ENCODE assay signal across 9 cellular contexts in the genomic region with DNA sequence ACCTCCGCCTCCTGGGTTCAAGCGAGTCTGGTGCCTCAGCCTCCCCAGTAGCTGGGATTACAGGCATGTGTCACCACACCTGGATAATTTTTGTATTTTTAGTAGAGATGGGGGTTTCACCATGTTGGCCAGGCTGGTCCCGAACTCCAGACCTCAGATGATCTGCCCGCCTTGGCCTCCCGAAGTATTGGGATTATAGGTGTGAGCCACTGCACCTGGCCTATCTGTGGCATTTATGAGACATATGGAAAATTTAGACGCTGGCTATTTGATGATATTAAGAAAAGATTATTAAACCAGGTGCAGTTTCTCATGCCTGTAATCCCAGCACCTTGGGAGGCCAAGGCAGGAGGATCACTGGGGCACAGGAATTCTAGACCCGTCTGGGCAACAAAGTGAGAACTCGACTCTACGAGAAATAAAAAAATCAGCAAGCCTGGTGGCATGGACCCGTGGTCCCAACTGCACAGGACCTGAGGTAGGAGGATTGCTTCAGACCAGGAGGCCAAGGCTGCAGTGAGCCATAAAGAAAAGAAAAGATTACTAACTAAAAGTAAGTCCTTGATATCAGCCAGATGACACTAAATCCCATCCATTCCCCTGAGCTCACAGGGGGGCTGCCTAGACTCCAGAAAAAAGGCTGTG. TPM values are rescaled to one million over a fixed set of nuclear protein-coding genes. Genes with fewer than 3 reads are reported as not detected.
DNase-seq lines count a peak whose midpoint lies in the region; ATAC-seq and TF ChIP-seq lines count a peak whose summit lies in the region.
"Not testable (repeated sequence)": the region's sequence is repeated elsewhere in the genome, so short reads cannot be mapped to it uniquely, and the experiment has no call there.
"Had no signal": no experiment of that assay in that cellular context is flagged by ENCODE, and none has a peak within 500 bp of the region (broad histone marks: within the 10 kb centered on the region; RNA-seq: fewer than 3 reads in every experiment).

No MANE protein-coding gene starts in this region.

- DNase-seq in DND-41 (peak; percentile 4), dedifferentiated amniotic fluid mesenchymal stem cell (ENCODE audit: extremely low spot score) (peak; percentile 16), right cardiac atrium (peak; percentile 7 to 50 (median 25)), mucosa of descending colon (peak; percentile 4 to 31 (median 25)), psoas muscle (peak; percentile 7 to 44), ureter (ENCODE audit: low spot score) (peak; percentile 49)
- DNase-seq in activated CD4-positive, alpha-beta T cell treated with anti-CD3 and anti-CD28 coated beads, Interleukin-2, amount 10 ng/mL, durations not matched to agents 7 days and 5 days = peak; percentile 6
- DNase-seq in activated naive CD4-positive, alpha-beta T cell treated with anti-CD3 and anti-CD28 coated beads, Interleukin-2, amount 10 ng/mL, durations not matched to agents 7 days and 5 days = peak; percentile 12

- H3K4me1 ChIP-seq in DND-41 (ENCODE audit: insufficient read depth, low read length); right cardiac atrium (ENCODE audit: control insufficient read depth, insufficient read depth, low read length); mucosa of descending colon (ENCODE audit: low read depth): not testable (repeated sequence)
- peaks cover 35% of the 10 kb centered on the region for H3K4me1 ChIP-seq in psoas muscle

- H3K79me2 ChIP-seq in DND-41 (ENCODE audit: insufficient read depth, low read length) = peaks cover 43% of the 10 kb centered on the region

- H3K4me1 Mint-ChIP-seq in activated CD4-positive, alpha-beta T cell treated with anti-CD3 and anti-CD28 coated beads, Interleukin-2, amount 10 ng/mL, durations not matched to agents 7 days and 5 days; activated naive CD4-positive, alpha-beta T cell treated with anti-CD3 and anti-CD28 coated beads, Interleukin-2, amount 10 ng/mL, durations not matched to agents 7 days and 5 days: not testable (repeated sequence)

- not testable (repeated sequence) for H3K9me3 Mint-ChIP-seq in activated CD4-positive, alpha-beta T cell treated with anti-CD3 and anti-CD28 coated beads, Interleukin-2, amount 10 ng/mL, durations not matched to agents 7 days and 5 days; activated naive CD4-positive, alpha-beta T cell treated with anti-CD3 and anti-CD28 coated beads, Interleukin-2, amount 10 ng/mL, durations not matched to agents 7 days and 5 days

- 90% methylated on average over 10 of the region's 10 CpGs for WGBS in right cardiac atrium
- WGBS in psoas muscle, 3 donors = 85 to 90% (median 87%) methylated on average over 10 of the region's 10 CpGs

- not testable (repeated sequence) for H3K27ac ChIP-seq in DND-41 (ENCODE audit: low read length); right cardiac atrium (ENCODE audit: low read length)
- H3K27ac ChIP-seq in psoas muscle = peak overlapping the region; percentile 91

- not testable (repeated sequence) for H3K27me3 Mint-ChIP-seq in activated CD4-positive, alpha-beta T cell treated with anti-CD3 and anti-CD28 coated beads, Interleukin-2, amount 10 ng/mL, durations not matched to agents 7 days and 5 days; activated naive CD4-positive, alpha-beta T cell treated with anti-CD3 and anti-CD28 coated beads, Interleukin-2, amount 10 ng/mL, durations not matched to agents 7 days and 5 days

- H3K4me3 Mint-ChIP-seq in activated CD4-positive, alpha-beta T cell treated with anti-CD3 and anti-CD28 coated beads, Interleukin-2, amount 10 ng/mL, durations not matched to agents 7 days and 5 days; activated naive CD4-positive, alpha-beta T cell treated with anti-CD3 and anti-CD28 coated beads, Interleukin-2, amount 10 ng/mL, durations not matched to agents 7 days and 5 days: not testable (repeated sequence)

- not testable (repeated sequence) for H3K4me3 ChIP-seq in DND-41 (ENCODE audit: low read depth in 1 of 2, low read length in 2 of 2); right cardiac atrium (ENCODE audit: low read length); mucosa of descending colon; psoas muscle

- H3K9me3 ChIP-seq in DND-41 (ENCODE audit: insufficient read depth, low read length, severe bottlenecking); right cardiac atrium (ENCODE audit: control insufficient read depth, low read length); mucosa of descending colon; psoas muscle: not testable (repeated sequence)

- not testable (repeated sequence) for TF ChIP-seq CTCF in DND-41 (IDR thresholded peaks at IDR 0.05; ENCODE audit: borderline replicate concordance, extremely low read depth, low read length, poor library complexity, severe bottlenecking); mucosa of descending colon (IDR thresholded peaks at IDR 0.05); psoas muscle (IDR thresholded peaks at IDR 0.05)

- intact Hi-C loops in right cardiac atrium (cut with DNase I); mucosa of descending colon (cut with DNase I, micrococcal nuclease); psoas muscle (cut with DNase I): not testable (repeated sequence)

- CTCF ChIA-PET in activated CD4-positive, alpha-beta T cell treated with anti-CD3 and anti-CD28 coated beads, Interleukin-2, amount 10 ng/mL, durations not matched to agents 7 days and 5 days (lab: Charles Lee) = interaction anchor here (1.6 to 2.2 kb wide), 2 partner anchors 12 kb away, joined by 4 to 6 read pairs; no protein-coding TSS in a partner anchor
- CTCF ChIA-PET in activated naive CD4-positive, alpha-beta T cell treated with anti-CD3 and anti-CD28 coated beads, Interleukin-2, amount 10 ng/mL, durations not matched to agents 7 days and 5 days (lab: Charles Lee) = interaction anchor here (2.1 kb wide), 1 partner anchor 11 kb away, joined by 7 read pairs; no protein-coding TSS in a partner anchor

- POLR2A ChIA-PET in activated CD4-positive, alpha-beta T cell treated with anti-CD3 and anti-CD28 coated beads, Interleukin-2, amount 10 ng/mL, durations not matched to agents 7 days and 5 days (lab: Charles Lee) = not testable (repeated sequence)

- H3K27ac Mint-ChIP-seq in activated CD4-positive, alpha-beta T cell treated with anti-CD3 and anti-CD28 coated beads, Interleukin-2, amount 10 ng/mL, durations not matched to agents 7 days and 5 days; activated naive CD4-positive, alpha-beta T cell treated with anti-CD3 and anti-CD28 coated beads, Interleukin-2, amount 10 ng/mL, durations not matched to agents 7 days and 5 days: not testable (repeated sequence)

- H4K20me1 ChIP-seq in DND-41 (ENCODE audit: insufficient read depth, low read length) = peaks cover 17% of the 10 kb centered on the region; the same call in 1 of the 2 replicates

- not testable (repeated sequence) for H3K27me3 ChIP-seq in DND-41 (ENCODE audit: insufficient read depth, low read length, poor library complexity); right cardiac atrium (ENCODE audit: control insufficient read depth, insufficient read depth); psoas muscle (ENCODE audit: insufficient read depth in 3 of 3, low read length in 2 of 3)

- H3K4me2 ChIP-seq in DND-41 (ENCODE audit: insufficient read depth, low read length) = not testable (repeated sequence)

- H2AFZ ChIP-seq in DND-41 (ENCODE audit: low read depth, low read length) = not testable (repeated sequence)

- ATAC-seq in DND-41 (ENCODE audit: insufficient read depth, low read depth); right cardiac atrium; mucosa of descending colon; psoas muscle: not testable (repeated sequence)

- H3K9ac ChIP-seq in DND-41 (ENCODE audit: low read depth, low read length) = not testable (repeated sequence)

- H3K36me3 Mint-ChIP-seq in activated CD4-positive, alpha-beta T cell treated with anti-CD3 and anti-CD28 coated beads, Interleukin-2, amount 10 ng/mL, durations not matched to agents 7 days and 5 days (ENCODE audit: low read depth) = peaks cover 22% of the 10 kb centered on the region
- H3K36me3 Mint-ChIP-seq in activated naive CD4-positive, alpha-beta T cell treated with anti-CD3 and anti-CD28 coated beads, Interleukin-2, amount 10 ng/mL, durations not matched to agents 7 days and 5 days = peaks cover 22% of the 10 kb centered on the region

- H3K36me3 ChIP-seq in DND-41 (ENCODE audit: insufficient read depth, low read length) = peaks cover 29% of the 10 kb centered on the region
- not testable (repeated sequence) for H3K36me3 ChIP-seq in mucosa of descending colon (ENCODE audit: low read depth)
- H3K36me3 ChIP-seq in psoas muscle (ENCODE audit: insufficient read depth in 1 of 2, low read depth in 1 of 2) = peaks cover under 1 to 34% of the 10 kb centered on the region in 2 donors

RNA-seq across cellular contexts. Expression of a gene that starts 23.3 kb away (rescaled TPM):
- 1 to 10 TPM; 6.7 to 7.7 TPM for total RNA-seq in activated CD4-positive, alpha-beta T cell treated with anti-CD3 and anti-CD28 coated beads, Interleukin-2, amount 10 ng/mL, durations not matched to agents 7 days and 5 days
- 10 to 100 TPM in 3 of 4 donors, 1 to 10 TPM in 1; 8.9 to 18.7 (median 15.7) TPM for total RNA-seq in right cardiac atrium
- 6.5 TPM for polyA plus RNA-seq in right cardiac atrium
- 100 to 1,000 TPM in 2 of 3 donors, 10 to 100 TPM in 1; 80.2 to 169 (median 104) TPM for total RNA-seq in mucosa of descending colon
- total RNA-seq in psoas muscle = 10 to 100 TPM in 1 of 4 donors, 1 to 10 TPM in 3; 5.3 to 20.9 (median 7.3) TPM
- polyA plus RNA-seq in psoas muscle = 10 to 100 TPM in 1 of 3 donors, 1 to 10 TPM in 2; 2.4 to 12.5 (median 6.1) TPM
- total RNA-seq in ureter = 61.9 TPM

RNA-seq across cellular contexts. Expression of a gene that starts 30.1 kb away (rescaled TPM):
- total RNA-seq in activated CD4-positive, alpha-beta T cell treated with anti-CD3 and anti-CD28 coated beads, Interleukin-2, amount 10 ng/mL, durations not matched to agents 7 days and 5 days = 1,000 to 10,000 TPM; 2,316 to 2,477 TPM
- total RNA-seq in right cardiac atrium = 1,000 to 10,000 TPM; 3,675 to 8,578 (median 7,073) TPM
- polyA plus RNA-seq in right cardiac atrium = not detected
- 1,000 to 10,000 TPM; 2,195 to 6,222 (median 2,378) TPM for total RNA-seq in mucosa of descending colon
- 1,000 to 10,000 TPM; 1,264 to 5,208 (median 3,151) TPM for total RNA-seq in psoas muscle
- not detected for polyA plus RNA-seq in psoas muscle
- total RNA-seq in ureter = 1,626 TPM
- polyA plus RNA-seq: IMR-90 had no signal
